1 cellular context compared by ENCODE assay signal in the genomic region with DNA sequence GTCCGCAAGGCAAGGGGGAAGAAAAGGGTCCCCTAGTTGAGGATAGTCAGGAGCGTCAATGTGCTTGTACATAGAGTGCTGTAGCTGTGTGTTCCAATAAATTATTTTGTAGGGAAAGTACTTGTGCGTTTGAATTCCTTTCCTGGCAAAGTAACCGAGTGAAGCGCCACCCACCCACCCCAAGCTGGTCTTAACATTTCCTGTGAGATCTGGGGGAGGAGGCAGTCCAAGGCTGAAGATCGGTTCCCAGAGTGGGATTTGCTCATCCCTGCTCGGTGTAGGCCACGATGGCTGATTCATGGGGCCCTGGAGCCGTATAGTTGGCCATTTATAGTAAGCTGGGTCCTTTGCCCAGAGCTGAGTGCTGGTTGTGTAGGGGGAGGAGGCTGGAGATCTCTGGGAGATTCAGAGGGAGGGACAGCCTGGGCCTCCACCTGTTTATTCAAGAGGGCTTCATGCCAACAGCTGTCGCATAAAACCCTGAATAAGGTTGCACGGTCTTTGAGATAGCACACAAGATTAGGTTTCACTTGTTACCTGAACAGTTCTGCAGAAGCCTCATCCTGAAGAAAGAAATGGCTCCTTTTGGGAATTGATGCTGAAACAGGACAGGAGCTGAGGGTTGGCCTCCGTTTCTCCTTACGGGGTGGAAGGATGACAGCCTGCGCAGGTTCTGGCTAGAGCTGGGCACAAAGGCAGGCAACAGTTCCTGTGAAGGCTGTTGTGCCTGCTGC.
TF ChIP-seq lines count a peak whose summit lies in the region.

No MANE protein-coding gene starts in this region.

TF ChIP-seq in K562, 482 proteins besides CTCF, POLR2A, EP300 and RAD21 (continued from another document and continues in another):
- TF ChIP-seq, protein P1, sequence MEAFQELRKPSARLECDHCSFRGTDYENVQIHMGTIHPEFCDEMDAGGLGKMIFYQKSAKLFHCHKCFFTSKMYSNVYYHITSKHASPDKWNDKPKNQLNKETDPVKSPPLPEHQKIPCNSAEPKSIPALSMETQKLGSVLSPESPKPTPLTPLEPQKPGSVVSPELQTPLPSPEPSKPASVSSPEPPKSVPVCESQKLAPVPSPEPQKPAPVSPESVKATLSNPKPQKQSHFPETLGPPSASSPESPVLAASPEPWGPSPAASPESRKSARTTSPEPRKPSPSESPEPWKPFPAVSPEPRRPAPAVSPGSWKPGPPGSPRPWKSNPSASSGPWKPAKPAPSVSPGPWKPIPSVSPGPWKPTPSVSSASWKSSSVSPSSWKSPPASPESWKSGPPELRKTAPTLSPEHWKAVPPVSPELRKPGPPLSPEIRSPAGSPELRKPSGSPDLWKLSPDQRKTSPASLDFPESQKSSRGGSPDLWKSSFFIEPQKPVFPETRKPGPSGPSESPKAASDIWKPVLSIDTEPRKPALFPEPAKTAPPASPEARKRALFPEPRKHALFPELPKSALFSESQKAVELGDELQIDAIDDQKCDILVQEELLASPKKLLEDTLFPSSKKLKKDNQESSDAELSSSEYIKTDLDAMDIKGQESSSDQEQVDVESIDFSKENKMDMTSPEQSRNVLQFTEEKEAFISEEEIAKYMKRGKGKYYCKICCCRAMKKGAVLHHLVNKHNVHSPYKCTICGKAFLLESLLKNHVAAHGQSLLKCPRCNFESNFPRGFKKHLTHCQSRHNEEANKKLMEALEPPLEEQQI (IDR thresholded peaks at IDR 0.05) = no peak
- TF ChIP-seq, protein P2, sequence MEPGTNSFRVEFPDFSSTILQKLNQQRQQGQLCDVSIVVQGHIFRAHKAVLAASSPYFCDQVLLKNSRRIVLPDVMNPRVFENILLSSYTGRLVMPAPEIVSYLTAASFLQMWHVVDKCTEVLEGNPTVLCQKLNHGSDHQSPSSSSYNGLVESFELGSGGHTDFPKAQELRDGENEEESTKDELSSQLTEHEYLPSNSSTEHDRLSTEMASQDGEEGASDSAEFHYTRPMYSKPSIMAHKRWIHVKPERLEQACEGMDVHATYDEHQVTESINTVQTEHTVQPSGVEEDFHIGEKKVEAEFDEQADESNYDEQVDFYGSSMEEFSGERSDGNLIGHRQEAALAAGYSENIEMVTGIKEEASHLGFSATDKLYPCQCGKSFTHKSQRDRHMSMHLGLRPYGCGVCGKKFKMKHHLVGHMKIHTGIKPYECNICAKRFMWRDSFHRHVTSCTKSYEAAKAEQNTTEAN (CRISPR knock-in tag; IDR thresholded peaks at IDR 0.05) = no peak
- TF ChIP-seq YBX1 (IDR thresholded peaks at IDR 0.05) (no peak), NUFIP1 (IDR thresholded peaks at IDR 0.05; ENCODE audit: partially characterized antibody) (no peak), ZEB2 (IDR thresholded peaks at IDR 0.05) (no peak), TBP (optimal IDR thresholded peaks at IDR 0.05; ENCODE audit: low read depth, low read length) (no peak), MAFG (tag; conservative IDR thresholded peaks at IDR 0.05) (no peak), PHB2 (IDR thresholded peaks at IDR 0.05; ENCODE audit: low read depth) (no peak), GATAD2B (IDR thresholded peaks at IDR 0.05; ENCODE audit: borderline replicate concordance) (no peak), PHB (CRISPR knock-in tag; IDR thresholded peaks at IDR 0.05) (peak; percentile 39), CEBPB (tag; IDR thresholded peaks at IDR 0.05) (no peak), PTTG1 (tag; IDR thresholded peaks at IDR 0.05; ENCODE audit: low read depth) (no peak), ZNF174 (CRISPR knock-in tag; IDR thresholded peaks at IDR 0.05) (no peak), MAZ (CRISPR knock-in tag; conservative IDR thresholded peaks at IDR 0.05 in 1 of 2, IDR thresholded peaks at IDR 0.05 in 1 of 2) (no peak; a peak in 1 of 4 replicates), NR2F6 (CRISPR knock-in tag; IDR thresholded peaks at IDR 0.05) (peak; percentile 76; the same call in 1 of the 2 replicates), SIN3B (IDR thresholded peaks at IDR 0.05; ENCODE audit: low read depth) (no peak), HLTF (IDR thresholded peaks at IDR 0.05) (no peak), MEF2A (IDR thresholded peaks at IDR 0.05; ENCODE audit: control insufficient read depth, low read depth, low read length) (no peak), MCM2 (IDR thresholded peaks at IDR 0.05; ENCODE audit: low read depth) (no peak), ARID2 (IDR thresholded peaks at IDR 0.05) (no peak), ZNF717 (CRISPR knock-in tag; IDR thresholded peaks at IDR 0.05) (no peak), CHD2 (IDR thresholded peaks at IDR 0.05; ENCODE audit: low read depth, low read length) (peak; percentile 10; the same call in 1 of the 2 replicates), HDAC8 (tag; IDR thresholded peaks at IDR 0.05) (no peak), DIDO1 (tag; IDR thresholded peaks at IDR 0.05; ENCODE audit: low read depth) (no peak), ZNF785 (CRISPR knock-in tag; IDR thresholded peaks at IDR 0.05) (no peak)
- TF ChIP-seq, protein P3, sequence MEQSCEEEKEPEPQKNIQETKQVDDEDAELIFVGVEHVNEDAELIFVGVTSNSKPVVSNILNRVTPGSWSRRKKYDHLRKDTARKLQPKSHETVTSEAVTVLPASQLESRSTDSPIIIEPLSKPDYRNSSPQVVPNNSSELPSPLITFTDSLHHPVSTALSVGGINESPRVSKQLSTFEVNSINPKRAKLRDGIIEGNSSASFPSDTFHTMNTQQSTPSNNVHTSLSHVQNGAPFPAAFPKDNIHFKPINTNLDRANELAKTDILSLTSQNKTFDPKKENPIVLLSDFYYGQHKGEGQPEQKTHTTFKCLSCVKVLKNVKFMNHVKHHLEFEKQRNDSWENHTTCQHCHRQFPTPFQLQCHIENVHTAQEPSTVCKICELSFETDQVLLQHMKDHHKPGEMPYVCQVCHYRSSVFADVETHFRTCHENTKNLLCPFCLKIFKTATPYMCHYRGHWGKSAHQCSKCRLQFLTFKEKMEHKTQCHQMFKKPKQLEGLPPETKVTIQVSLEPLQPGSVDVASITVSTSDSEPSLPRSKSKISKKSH (CRISPR knock-in tag; IDR thresholded peaks at IDR 0.05) = no peak
- TF ChIP-seq, protein P4, sequence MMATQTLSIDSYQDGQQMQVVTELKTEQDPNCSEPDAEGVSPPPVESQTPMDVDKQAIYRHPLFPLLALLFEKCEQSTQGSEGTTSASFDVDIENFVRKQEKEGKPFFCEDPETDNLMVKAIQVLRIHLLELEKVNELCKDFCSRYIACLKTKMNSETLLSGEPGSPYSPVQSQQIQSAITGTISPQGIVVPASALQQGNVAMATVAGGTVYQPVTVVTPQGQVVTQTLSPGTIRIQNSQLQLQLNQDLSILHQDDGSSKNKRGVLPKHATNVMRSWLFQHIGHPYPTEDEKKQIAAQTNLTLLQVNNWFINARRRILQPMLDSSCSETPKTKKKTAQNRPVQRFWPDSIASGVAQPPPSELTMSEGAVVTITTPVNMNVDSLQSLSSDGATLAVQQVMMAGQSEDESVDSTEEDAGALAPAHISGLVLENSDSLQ (IDR thresholded peaks at IDR 0.05) = no peak
- TF ChIP-seq, protein P5, sequence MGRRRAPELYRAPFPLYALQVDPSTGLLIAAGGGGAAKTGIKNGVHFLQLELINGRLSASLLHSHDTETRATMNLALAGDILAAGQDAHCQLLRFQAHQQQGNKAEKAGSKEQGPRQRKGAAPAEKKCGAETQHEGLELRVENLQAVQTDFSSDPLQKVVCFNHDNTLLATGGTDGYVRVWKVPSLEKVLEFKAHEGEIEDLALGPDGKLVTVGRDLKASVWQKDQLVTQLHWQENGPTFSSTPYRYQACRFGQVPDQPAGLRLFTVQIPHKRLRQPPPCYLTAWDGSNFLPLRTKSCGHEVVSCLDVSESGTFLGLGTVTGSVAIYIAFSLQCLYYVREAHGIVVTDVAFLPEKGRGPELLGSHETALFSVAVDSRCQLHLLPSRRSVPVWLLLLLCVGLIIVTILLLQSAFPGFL (CRISPR knock-in tag; IDR thresholded peaks at IDR 0.05) = no peak
- TF ChIP-seq, protein P6, sequence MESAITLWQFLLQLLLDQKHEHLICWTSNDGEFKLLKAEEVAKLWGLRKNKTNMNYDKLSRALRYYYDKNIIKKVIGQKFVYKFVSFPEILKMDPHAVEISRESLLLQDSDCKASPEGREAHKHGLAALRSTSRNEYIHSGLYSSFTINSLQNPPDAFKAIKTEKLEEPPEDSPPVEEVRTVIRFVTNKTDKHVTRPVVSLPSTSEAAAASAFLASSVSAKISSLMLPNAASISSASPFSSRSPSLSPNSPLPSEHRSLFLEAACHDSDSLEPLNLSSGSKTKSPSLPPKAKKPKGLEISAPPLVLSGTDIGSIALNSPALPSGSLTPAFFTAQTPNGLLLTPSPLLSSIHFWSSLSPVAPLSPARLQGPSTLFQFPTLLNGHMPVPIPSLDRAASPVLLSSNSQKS (CRISPR knock-in tag; IDR thresholded peaks at IDR 0.05) = no peak
- TF ChIP-seq, protein P7, sequence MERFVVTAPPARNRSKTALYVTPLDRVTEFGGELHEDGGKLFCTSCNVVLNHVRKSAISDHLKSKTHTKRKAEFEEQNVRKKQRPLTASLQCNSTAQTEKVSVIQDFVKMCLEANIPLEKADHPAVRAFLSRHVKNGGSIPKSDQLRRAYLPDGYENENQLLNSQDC (CRISPR knock-in tag; IDR thresholded peaks at IDR 0.05) = 0 out of 2 replicates have a peak, but pooled peaks have one; percentile 10
- TF ChIP-seq, protein P8, sequence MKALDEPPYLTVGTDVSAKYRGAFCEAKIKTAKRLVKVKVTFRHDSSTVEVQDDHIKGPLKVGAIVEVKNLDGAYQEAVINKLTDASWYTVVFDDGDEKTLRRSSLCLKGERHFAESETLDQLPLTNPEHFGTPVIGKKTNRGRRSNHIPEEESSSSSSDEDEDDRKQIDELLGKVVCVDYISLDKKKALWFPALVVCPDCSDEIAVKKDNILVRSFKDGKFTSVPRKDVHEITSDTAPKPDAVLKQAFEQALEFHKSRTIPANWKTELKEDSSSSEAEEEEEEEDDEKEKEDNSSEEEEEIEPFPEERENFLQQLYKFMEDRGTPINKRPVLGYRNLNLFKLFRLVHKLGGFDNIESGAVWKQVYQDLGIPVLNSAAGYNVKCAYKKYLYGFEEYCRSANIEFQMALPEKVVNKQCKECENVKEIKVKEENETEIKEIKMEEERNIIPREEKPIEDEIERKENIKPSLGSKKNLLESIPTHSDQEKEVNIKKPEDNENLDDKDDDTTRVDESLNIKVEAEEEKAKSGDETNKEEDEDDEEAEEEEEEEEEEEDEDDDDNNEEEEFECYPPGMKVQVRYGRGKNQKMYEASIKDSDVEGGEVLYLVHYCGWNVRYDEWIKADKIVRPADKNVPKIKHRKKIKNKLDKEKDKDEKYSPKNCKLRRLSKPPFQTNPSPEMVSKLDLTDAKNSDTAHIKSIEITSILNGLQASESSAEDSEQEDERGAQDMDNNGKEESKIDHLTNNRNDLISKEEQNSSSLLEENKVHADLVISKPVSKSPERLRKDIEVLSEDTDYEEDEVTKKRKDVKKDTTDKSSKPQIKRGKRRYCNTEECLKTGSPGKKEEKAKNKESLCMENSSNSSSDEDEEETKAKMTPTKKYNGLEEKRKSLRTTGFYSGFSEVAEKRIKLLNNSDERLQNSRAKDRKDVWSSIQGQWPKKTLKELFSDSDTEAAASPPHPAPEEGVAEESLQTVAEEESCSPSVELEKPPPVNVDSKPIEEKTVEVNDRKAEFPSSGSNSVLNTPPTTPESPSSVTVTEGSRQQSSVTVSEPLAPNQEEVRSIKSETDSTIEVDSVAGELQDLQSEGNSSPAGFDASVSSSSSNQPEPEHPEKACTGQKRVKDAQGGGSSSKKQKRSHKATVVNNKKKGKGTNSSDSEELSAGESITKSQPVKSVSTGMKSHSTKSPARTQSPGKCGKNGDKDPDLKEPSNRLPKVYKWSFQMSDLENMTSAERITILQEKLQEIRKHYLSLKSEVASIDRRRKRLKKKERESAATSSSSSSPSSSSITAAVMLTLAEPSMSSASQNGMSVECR (CRISPR knock-in tag; IDR thresholded peaks at IDR 0.05) = no peak
